ENCODE assay signal across 1 cellular context in the genomic region with DNA sequence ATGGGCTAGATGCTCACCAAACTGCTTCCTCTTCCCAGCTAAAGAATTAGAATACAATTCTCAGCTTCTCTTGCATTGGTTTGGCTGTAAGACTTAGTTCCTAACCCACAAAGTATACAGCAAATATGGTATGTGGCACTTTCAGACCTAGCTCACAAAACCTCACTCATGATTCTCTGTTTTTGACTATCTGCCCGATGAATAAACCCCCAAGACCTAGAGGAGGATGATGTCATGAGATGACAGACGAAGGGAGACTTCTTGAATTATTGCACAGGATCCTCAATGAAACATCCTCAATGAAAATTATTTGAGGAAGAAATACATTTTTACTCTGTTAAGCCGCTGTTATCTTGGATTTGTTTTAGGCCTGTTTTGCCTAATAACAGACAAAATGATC.
TF ChIP-seq lines count a peak whose summit lies in the region.

No MANE protein-coding gene starts in this region.

TF ChIP-seq in IMR-90, 13 proteins besides CTCF, POLR2A, EP300 and RAD21 (continued from another document):
- TF ChIP-seq, protein P1, sequence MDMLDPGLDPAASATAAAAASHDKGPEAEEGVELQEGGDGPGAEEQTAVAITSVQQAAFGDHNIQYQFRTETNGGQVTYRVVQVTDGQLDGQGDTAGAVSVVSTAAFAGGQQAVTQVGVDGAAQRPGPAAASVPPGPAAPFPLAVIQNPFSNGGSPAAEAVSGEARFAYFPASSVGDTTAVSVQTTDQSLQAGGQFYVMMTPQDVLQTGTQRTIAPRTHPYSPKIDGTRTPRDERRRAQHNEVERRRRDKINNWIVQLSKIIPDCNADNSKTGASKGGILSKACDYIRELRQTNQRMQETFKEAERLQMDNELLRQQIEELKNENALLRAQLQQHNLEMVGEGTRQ (IDR thresholded peaks at IDR 0.05; ENCODE audit: low read depth, low read length): no peak
- TF ChIP-seq CEBPB (IDR thresholded peaks at IDR 0.05; ENCODE audit: low read depth, low read length) (no peak), MXI1 (IDR thresholded peaks at IDR 0.05; ENCODE audit: borderline replicate concordance, low read depth, low read length) (no peak), CHD1 (IDR thresholded peaks at IDR 0.05; ENCODE audit: low read depth, low read length) (no peak), RFX5 (IDR thresholded peaks at IDR 0.05; ENCODE audit: low read depth, low read length) (no peak)
